1 cellular context compared by ENCODE assay signal in the genomic region with DNA sequence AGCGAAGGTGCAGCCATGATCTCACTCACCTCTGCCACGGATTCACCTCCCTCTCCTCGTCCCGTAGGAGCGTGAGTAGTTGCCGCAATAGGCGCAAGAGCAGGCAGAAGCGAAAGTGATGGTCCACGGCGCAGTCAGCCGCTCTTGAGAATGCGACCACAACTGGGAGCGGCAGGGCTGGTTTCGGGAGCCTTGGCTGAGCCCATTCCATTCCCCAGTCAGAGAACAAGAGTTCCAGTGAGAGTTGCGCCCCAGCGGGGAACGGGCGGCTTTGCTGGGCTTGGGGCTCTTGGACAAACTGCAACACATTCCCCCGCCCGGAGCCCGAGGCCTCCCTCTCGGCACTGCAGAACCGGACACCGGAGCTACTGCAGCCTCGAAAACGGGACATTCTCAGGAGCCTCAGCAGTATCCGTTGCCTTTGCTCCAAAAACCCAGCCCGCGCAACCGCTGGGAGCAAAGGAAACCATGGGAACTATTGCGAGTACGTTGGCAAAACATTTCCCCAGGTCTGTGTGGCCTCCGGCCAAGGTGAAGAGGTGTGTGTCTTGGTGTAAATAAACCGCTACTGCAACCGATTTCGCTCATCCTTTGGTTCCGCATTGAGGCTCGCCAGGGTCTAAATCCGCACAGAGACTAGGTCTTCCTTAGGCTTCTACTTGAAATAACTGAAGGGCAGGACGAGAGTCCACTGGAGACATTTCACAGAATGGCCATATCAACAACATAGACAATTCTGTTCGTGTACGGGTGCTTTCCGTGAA.
TF ChIP-seq lines count a peak whose summit lies in the region.

No MANE protein-coding gene starts in this region.

TF ChIP-seq in HepG2, 621 proteins besides CTCF, POLR2A, EP300 and RAD21 (continued from another document and continues in another):
- TF ChIP-seq ZNF281 (CRISPR knock-in tag; IDR thresholded peaks at IDR 0.05; ENCODE audit: borderline replicate concordance) (no peak; the same call in 1 of the 2 replicates), SAFB2 (CRISPR knock-in tag; IDR thresholded peaks at IDR 0.05; ENCODE audit: borderline replicate concordance, low read depth) (no peak), ZNF33A (CRISPR knock-in tag; IDR thresholded peaks at IDR 0.05; ENCODE audit: borderline replicate concordance) (0 out of 2 replicates have a peak, but pooled peaks have one; percentile 24), ZFP1 (CRISPR knock-in tag; IDR thresholded peaks at IDR 0.05) (peak; percentile 23; the same call in 1 of the 2 replicates), MIER3 (CRISPR knock-in tag; IDR thresholded peaks at IDR 0.05; ENCODE audit: borderline replicate concordance) (peak; percentile 18; the same call in 1 of the 2 replicates), ZEB1 (IDR thresholded peaks at IDR 0.05; ENCODE audit: insufficient replicate concordance, low read depth) (no peak), JUN (CRISPR knock-in tag; IDR thresholded peaks at IDR 0.05) (no peak), PHF20 (CRISPR knock-in tag; IDR thresholded peaks at IDR 0.05) (peak; percentile 80), ZBTB3 (CRISPR knock-in tag; IDR thresholded peaks at IDR 0.05; ENCODE audit: borderline replicate concordance, low read depth) (no peak), ZNF343 (CRISPR knock-in tag; IDR thresholded peaks at IDR 0.05) (peak; percentile 75; the same call in 1 of the 2 replicates), CHD4 (IDR thresholded peaks at IDR 0.05; ENCODE audit: borderline replicate concordance, low read length) (no peak), ZNF296 (CRISPR knock-in tag; conservative IDR thresholded peaks at IDR 0.05) (no peak), ZNF691 (CRISPR knock-in tag; IDR thresholded peaks at IDR 0.05; ENCODE audit: borderline replicate concordance, low read depth) (0 out of 2 replicates have a peak, but pooled peaks have one; percentile 48), ZFX (CRISPR knock-in tag; IDR thresholded peaks at IDR 0.05; ENCODE audit: low read depth) (peak; percentile 68), ZNF460 (CRISPR knock-in tag; IDR thresholded peaks at IDR 0.05; ENCODE audit: borderline replicate concordance) (peak; percentile 15; the same call in 1 of the 2 replicates), LCORL (IDR thresholded peaks at IDR 0.05) (no peak), LCORL (CRISPR knock-in tag; IDR thresholded peaks at IDR 0.05) (no peak), NR2F2 (IDR thresholded peaks at IDR 0.05; ENCODE audit: borderline replicate concordance, low read depth) (0 out of 2 replicates have a peak, but pooled peaks have one; percentile 35), DMAP1 (CRISPR knock-in tag; IDR thresholded peaks at IDR 0.05) (peak; percentile 52; the same call in 1 of the 2 replicates), ZNF710 (CRISPR knock-in tag; IDR thresholded peaks at IDR 0.05; ENCODE audit: borderline replicate concordance) (no peak), TEAD2 (CRISPR knock-in tag; IDR thresholded peaks at IDR 0.05) (no peak), RCOR2 (CRISPR knock-in tag; IDR thresholded peaks at IDR 0.05) (no peak), SPEN (CRISPR knock-in tag; IDR thresholded peaks at IDR 0.05; ENCODE audit: low read depth) (peak; percentile 55; the same call in 1 of the 2 replicates), GABPB1 (CRISPR knock-in tag; IDR thresholded peaks at IDR 0.05) (peak; percentile 86), ZNF224 (CRISPR knock-in tag; IDR thresholded peaks at IDR 0.05) (no peak), MZF1 (CRISPR knock-in tag; IDR thresholded peaks at IDR 0.05; ENCODE audit: borderline replicate concordance) (no peak), KDM5A (IDR thresholded peaks at IDR 0.05; ENCODE audit: borderline replicate concordance, low read length) (peak; percentile 86; the same call in 1 of the 2 replicates), FOXP4 (CRISPR knock-in tag; IDR thresholded peaks at IDR 0.05) (peak; percentile 97), SMYD3 (CRISPR knock-in tag; IDR thresholded peaks at IDR 0.05) (no peak), PITX1 (CRISPR knock-in tag; IDR thresholded peaks at IDR 0.05) (no peak), PHF8 (CRISPR knock-in tag; IDR thresholded peaks at IDR 0.05) (peak; percentile 74), ZSCAN25 (CRISPR knock-in tag; IDR thresholded peaks at IDR 0.05) (0 out of 2 replicates have a peak, but pooled peaks have one; percentile 50), TEAD3 (CRISPR knock-in tag; optimal IDR thresholded peaks at IDR 0.05; ENCODE audit: borderline replicate concordance) (peak; percentile 42)
- TF ChIP-seq, protein P1, sequence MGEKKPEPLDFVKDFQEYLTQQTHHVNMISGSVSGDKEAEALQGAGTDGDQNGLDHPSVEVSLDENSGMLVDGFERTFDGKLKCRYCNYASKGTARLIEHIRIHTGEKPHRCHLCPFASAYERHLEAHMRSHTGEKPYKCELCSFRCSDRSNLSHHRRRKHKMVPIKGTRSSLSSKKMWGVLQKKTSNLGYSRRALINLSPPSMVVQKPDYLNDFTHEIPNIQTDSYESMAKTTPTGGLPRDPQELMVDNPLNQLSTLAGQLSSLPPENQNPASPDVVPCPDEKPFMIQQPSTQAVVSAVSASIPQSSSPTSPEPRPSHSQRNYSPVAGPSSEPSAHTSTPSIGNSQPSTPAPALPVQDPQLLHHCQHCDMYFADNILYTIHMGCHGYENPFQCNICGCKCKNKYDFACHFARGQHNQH (CRISPR knock-in tag; IDR thresholded peaks at IDR 0.05) = peak; percentile 23; the same call in 1 of the 2 replicates
- TF ChIP-seq, protein P2, sequence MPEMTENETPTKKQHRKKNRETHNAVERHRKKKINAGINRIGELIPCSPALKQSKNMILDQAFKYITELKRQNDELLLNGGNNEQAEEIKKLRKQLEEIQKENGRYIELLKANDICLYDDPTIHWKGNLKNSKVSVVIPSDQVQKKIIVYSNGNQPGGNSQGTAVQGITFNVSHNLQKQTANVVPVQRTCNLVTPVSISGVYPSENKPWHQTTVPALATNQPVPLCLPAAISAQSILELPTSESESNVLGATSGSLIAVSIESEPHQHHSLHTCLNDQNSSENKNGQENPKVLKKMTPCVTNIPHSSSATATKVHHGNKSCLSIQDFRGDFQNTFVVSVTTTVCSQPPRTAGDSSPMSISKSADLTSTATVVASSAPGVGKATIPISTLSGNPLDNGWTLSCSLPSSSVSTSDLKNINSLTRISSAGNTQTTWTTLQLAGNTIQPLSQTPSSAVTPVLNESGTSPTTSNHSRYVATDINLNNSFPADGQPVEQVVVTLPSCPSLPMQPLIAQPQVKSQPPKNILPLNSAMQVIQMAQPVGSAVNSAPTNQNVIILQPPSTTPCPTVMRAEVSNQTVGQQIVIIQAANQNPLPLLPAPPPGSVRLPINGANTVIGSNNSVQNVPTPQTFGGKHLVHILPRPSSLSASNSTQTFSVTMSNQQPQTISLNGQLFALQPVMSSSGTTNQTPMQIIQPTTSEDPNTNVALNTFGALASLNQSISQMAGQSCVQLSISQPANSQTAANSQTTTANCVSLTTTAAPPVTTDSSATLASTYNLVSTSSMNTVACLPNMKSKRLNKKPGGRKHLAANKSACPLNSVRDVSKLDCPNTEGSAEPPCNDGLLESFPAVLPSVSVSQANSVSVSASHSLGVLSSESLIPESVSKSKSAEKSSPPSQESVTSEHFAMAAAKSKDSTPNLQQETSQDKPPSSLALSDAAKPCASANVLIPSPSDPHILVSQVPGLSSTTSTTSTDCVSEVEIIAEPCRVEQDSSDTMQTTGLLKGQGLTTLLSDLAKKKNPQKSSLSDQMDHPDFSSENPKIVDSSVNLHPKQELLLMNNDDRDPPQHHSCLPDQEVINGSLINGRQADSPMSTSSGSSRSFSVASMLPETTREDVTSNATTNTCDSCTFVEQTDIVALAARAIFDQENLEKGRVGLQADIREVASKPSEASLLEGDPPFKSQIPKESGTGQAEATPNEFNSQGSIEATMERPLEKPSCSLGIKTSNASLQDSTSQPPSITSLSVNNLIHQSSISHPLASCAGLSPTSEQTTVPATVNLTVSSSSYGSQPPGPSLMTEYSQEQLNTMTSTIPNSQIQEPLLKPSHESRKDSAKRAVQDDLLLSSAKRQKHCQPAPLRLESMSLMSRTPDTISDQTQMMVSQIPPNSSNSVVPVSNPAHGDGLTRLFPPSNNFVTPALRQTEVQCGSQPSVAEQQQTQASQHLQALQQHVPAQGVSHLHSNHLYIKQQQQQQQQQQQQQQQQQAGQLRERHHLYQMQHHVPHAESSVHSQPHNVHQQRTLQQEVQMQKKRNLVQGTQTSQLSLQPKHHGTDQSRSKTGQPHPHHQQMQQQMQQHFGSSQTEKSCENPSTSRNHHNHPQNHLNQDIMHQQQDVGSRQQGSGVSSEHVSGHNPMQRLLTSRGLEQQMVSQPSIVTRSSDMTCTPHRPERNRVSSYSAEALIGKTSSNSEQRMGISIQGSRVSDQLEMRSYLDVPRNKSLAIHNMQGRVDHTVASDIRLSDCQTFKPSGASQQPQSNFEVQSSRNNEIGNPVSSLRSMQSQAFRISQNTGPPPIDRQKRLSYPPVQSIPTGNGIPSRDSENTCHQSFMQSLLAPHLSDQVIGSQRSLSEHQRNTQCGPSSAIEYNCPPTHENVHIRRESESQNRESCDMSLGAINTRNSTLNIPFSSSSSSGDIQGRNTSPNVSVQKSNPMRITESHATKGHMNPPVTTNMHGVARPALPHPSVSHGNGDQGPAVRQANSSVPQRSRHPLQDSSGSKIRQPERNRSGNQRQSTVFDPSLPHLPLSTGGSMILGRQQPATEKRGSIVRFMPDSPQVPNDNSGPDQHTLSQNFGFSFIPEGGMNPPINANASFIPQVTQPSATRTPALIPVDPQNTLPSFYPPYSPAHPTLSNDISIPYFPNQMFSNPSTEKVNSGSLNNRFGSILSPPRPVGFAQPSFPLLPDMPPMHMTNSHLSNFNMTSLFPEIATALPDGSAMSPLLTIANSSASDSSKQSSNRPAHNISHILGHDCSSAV (CRISPR knock-in tag; IDR thresholded peaks at IDR 0.05; ENCODE audit: borderline replicate concordance) = no peak
- TF ChIP-seq, protein P3, sequence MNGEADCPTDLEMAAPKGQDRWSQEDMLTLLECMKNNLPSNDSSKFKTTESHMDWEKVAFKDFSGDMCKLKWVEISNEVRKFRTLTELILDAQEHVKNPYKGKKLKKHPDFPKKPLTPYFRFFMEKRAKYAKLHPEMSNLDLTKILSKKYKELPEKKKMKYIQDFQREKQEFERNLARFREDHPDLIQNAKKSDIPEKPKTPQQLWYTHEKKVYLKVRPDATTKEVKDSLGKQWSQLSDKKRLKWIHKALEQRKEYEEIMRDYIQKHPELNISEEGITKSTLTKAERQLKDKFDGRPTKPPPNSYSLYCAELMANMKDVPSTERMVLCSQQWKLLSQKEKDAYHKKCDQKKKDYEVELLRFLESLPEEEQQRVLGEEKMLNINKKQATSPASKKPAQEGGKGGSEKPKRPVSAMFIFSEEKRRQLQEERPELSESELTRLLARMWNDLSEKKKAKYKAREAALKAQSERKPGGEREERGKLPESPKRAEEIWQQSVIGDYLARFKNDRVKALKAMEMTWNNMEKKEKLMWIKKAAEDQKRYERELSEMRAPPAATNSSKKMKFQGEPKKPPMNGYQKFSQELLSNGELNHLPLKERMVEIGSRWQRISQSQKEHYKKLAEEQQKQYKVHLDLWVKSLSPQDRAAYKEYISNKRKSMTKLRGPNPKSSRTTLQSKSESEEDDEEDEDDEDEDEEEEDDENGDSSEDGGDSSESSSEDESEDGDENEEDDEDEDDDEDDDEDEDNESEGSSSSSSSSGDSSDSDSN (CRISPR knock-in tag; IDR thresholded peaks at IDR 0.05) = peak; percentile 47; the same call in 1 of the 2 replicates
